Comparison of ENCODE assay signal across 18 cellular contexts in genomic region chr13:95931300-95932025, GRCh38.
DNase-seq lines count a peak whose midpoint lies in the region; ATAC-seq, FAIRE-seq and TF ChIP-seq lines count a peak whose summit lies in the region.
"Had no signal": no experiment of that assay in that cellular context is flagged by ENCODE, and none has a peak within 500 bp of the region (broad histone marks: within the 10 kb centered on the region; RNA-seq: fewer than 3 reads in every experiment).

No MANE protein-coding gene starts in this region.

- no peak overlapping the region for H3K9ac ChIP-seq in kidney (ENCODE audit: low read length in 2 of 2)

- no peaks in the 10 kb centered on the region for H3K27me3 Mint-ChIP-seq in stimulated activated naive CD8-positive, alpha-beta T cell treated with anti-CD3 and anti-CD28 coated beads, Interleukin-15, amount 100 ng/mL, for 72 hours
- H3K27me3 Mint-ChIP-seq: CD4-positive, alpha-beta memory T cell had no signal

- peak; percentile 62 for ATAC-seq in stimulated activated naive CD8-positive, alpha-beta T cell treated with anti-CD3 and anti-CD28 coated beads, Interleukin-15, amount 100 ng/mL, for 72 hours
- no peak for ATAC-seq in stimulated activated naive CD8-positive, alpha-beta T cell treated with anti-CD3 and anti-CD28 coated beads, Interleukin-15, Interleukin-2, amounts not matched to agents 100 U/mL and 50 U/mL, for 24 hours
- ATAC-seq in upper lobe of right lung (peak; percentile 13), HG02678 (IDR thresholded peaks at IDR 0.05; ENCODE audit: unreplicated experiment) (no peak)
- ATAC-seq: GM23338, HCT116 had no signal

- DNase-seq in stimulated activated naive CD8-positive, alpha-beta T cell treated with anti-CD3 and anti-CD28 coated beads, Interleukin-15, amount 100 ng/mL, for 72 hours = no peak
- DNase-seq in stimulated activated naive CD8-positive, alpha-beta T cell treated with anti-CD3 and anti-CD28 coated beads, Interleukin-15, Interleukin-2, amounts not matched to agents 100 U/mL and 50 U/mL, for 24 hours = no peak
- DNase-seq in kidney (peak; percentile 60), upper lobe of right lung (no peak)
- no peak for DNase-seq in stimulated activated CD8-positive, alpha-beta memory T cell treated with anti-CD3 and anti-CD28 coated beads, Interleukin-4, amount 100 ng/mL, for 48 hours
- DNase-seq: C1 segment of cervical spinal cord; Calu3; CD4-positive, alpha-beta memory T cell; COR-L47; DMS53; DMS79 treated with DMSO at 0.1 percent for 48 hours; GF-D8; H9 had no signal

- no peak overlapping the region for H3K27ac ChIP-seq in kidney (ENCODE audit: low read depth in 2 of 2, low read length in 2 of 2)
- no peak overlapping the region for H3K27ac ChIP-seq in upper lobe of right lung

- H3K36me3 ChIP-seq in kidney (ENCODE audit: control insufficient read depth in 1 of 2, insufficient read depth in 2 of 2, low read length in 2 of 2) = peaks cover 0 to 7% of the 10 kb centered on the region in 2 donors
- peaks cover 16% of the 10 kb centered on the region for H3K36me3 ChIP-seq in upper lobe of right lung

- no peaks in the 10 kb centered on the region for H3K4me1 ChIP-seq in kidney (ENCODE audit: control insufficient read depth in 1 of 2, insufficient read depth in 1 of 2, low read depth in 1 of 2, low read length in 2 of 2)
- no peaks in the 10 kb centered on the region for H3K4me1 ChIP-seq in upper lobe of right lung

- no peak overlapping the region for H3K27ac Mint-ChIP-seq in stimulated activated naive CD8-positive, alpha-beta T cell treated with anti-CD3 and anti-CD28 coated beads, Interleukin-15, amount 100 ng/mL, for 72 hours
- H3K27ac Mint-ChIP-seq: CD4-positive, alpha-beta memory T cell; GM23338 had no signal

- H3K27me3 ChIP-seq in upper lobe of right lung = no peaks in the 10 kb centered on the region

- H3K9me3 ChIP-seq in kidney (ENCODE audit: control insufficient read depth in 1 of 2, low read length in 2 of 2) = peaks cover 0 to 7% of the 10 kb centered on the region in 2 donors
- no peaks in the 10 kb centered on the region for H3K9me3 ChIP-seq in upper lobe of right lung

- no peak overlapping the region for H3K4me3 Mint-ChIP-seq in stimulated activated naive CD8-positive, alpha-beta T cell treated with anti-CD3 and anti-CD28 coated beads, Interleukin-15, amount 100 ng/mL, for 72 hours
- H3K4me3 Mint-ChIP-seq: CD4-positive, alpha-beta memory T cell; GM23338; H9 had no signal

- no peaks in the 10 kb centered on the region for H3K4me1 Mint-ChIP-seq in stimulated activated naive CD8-positive, alpha-beta T cell treated with anti-CD3 and anti-CD28 coated beads, Interleukin-15, amount 100 ng/mL, for 72 hours
- H3K4me1 Mint-ChIP-seq: CD4-positive, alpha-beta memory T cell; GM23338; H9 had no signal

- FAIRE-seq in kidney (lab: Jason Lieb, UNC) = no peak
- FAIRE-seq: GM12891, GM18507 had no signal

- peaks cover 25 to 33% of the 10 kb centered on the region in 2 donors for H3K9me3 Mint-ChIP-seq in stimulated activated naive CD8-positive, alpha-beta T cell treated with anti-CD3 and anti-CD28 coated beads, Interleukin-15, amount 100 ng/mL, for 72 hours

- TF ChIP-seq CTCF in kidney (IDR thresholded peaks at IDR 0.05; ENCODE audit: borderline replicate concordance, extremely low read depth, insufficient read depth) (no peak), upper lobe of right lung (IDR thresholded peaks at IDR 0.05) (no peak)

- intact Hi-C loops in kidney (cut with DNase I) = no loop called here
- intact Hi-C loops in upper lobe of right lung (cut with DNase I) = no loop called here

- no peak overlapping the region for H3K4me3 ChIP-seq in kidney (ENCODE audit: low read length in 2 of 2)
- no peak overlapping the region for H3K4me3 ChIP-seq in upper lobe of right lung
- H3K4me3 ChIP-seq: GM23338 had no signal

Comparison
In these comparisons a context has a peak if more than half of its experiments do, and no peak if none do; other contexts are left out.
1. ATAC-seq: peak in stimulated activated naive CD8-positive, alpha-beta T cell treated with anti-CD3 and anti-CD28 coated beads, Interleukin-15, amount 100 ng/mL, for 72 hours (single experiment) and upper lobe of right lung (single experiment); none in stimulated activated naive CD8-positive, alpha-beta T cell treated with anti-CD3 and anti-CD28 coated beads, Interleukin-15, Interleukin-2, amounts not matched to agents 100 U/mL and 50 U/mL, for 24 hours (single experiment) and HG02678 (single experiment).